ENCODE assay signal across 24 cellular contexts in the genomic region with DNA sequence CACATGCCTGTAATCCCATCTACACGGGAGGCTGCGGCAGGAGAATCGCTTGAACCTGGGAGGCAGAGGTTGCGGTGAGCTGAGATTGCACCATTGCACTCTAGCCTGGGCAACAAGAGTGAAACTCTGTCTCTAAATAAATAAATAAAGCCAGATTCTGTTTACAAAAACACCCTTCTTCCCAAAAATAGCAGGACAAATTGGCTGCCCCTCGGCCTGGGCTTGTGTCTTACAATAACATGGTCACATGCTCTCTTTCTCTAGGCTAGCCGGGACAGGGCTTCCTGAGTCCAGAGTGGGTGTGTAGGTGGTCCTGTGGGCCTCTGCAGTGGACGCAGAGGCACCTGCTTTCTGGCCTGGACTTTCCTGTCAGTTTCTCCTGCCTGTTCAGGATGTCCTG. TPM values are rescaled to one million over a fixed set of nuclear protein-coding genes. Genes with fewer than 3 reads are reported as not detected.
"Had no signal": no experiment of that assay in that cellular context is flagged by ENCODE, and none has a peak within 500 bp of the region (broad histone marks: within the 10 kb centered on the region; RNA-seq: fewer than 3 reads in every experiment).

No MANE protein-coding gene starts in this region.

- H3K27me3 ChIP-seq: cardiac muscle cell, foreskin keratinocyte, left lung, ovary, spleen had no signal

- H3K36me3 ChIP-seq: ovary had no signal

- H3K9me3 Mint-ChIP-seq: activated naive CD8-positive, alpha-beta T cell treated with anti-CD3 and anti-CD28 coated beads for 36 hours; activated T-helper 1 cell treated with anti-CD3 and anti-CD28 coated beads, Interleukin-12 subunit alpha, Interleukin-12 subunit beta, Interleukin-2, Interleukin-4 antibody, amounts not matched to agents 30 ng/mL and 10 ng/mL and 1 ng/mL, durations not matched to agents 14 hours and 24 hours and 36 hours; dendritic cell treated with granulocyte-macrophage colony-stimulating factor and Interleukin-4, amounts not matched to agents 40 ng/mL and 50 ng/mL, for 4 days; natural killer cell treated with Interleukin-12 subunit alpha and Interleukin-12 subunit beta and Interleukin-15 and Interleukin-18, amount 100 ng/mL, for 72 hours; type B pancreatic cell had no signal

- H3K4me3 Mint-ChIP-seq: activated naive CD8-positive, alpha-beta T cell treated with anti-CD3 and anti-CD28 coated beads for 36 hours; activated T-helper 1 cell treated with anti-CD3 and anti-CD28 coated beads, Interleukin-12 subunit alpha, Interleukin-12 subunit beta, Interleukin-2, Interleukin-4 antibody, amounts not matched to agents 30 ng/mL and 10 ng/mL and 1 ng/mL, durations not matched to agents 14 hours and 24 hours and 36 hours; dendritic cell treated with granulocyte-macrophage colony-stimulating factor and Interleukin-4, amounts not matched to agents 40 ng/mL and 50 ng/mL, for 4 days; natural killer cell treated with Interleukin-12 subunit alpha and Interleukin-12 subunit beta and Interleukin-15 and Interleukin-18, amount 100 ng/mL, for 72 hours had no signal

- H3K4me2 ChIP-seq: SK-N-SH had no signal

- H3K27ac Mint-ChIP-seq: activated naive CD8-positive, alpha-beta T cell treated with anti-CD3 and anti-CD28 coated beads for 36 hours; activated T-helper 1 cell treated with anti-CD3 and anti-CD28 coated beads, Interleukin-12 subunit alpha, Interleukin-12 subunit beta, Interleukin-2, Interleukin-4 antibody, amounts not matched to agents 30 ng/mL and 10 ng/mL and 1 ng/mL, durations not matched to agents 14 hours and 24 hours and 36 hours; dendritic cell treated with granulocyte-macrophage colony-stimulating factor and Interleukin-4, amounts not matched to agents 40 ng/mL and 50 ng/mL, for 4 days had no signal

- H3K4me3 ChIP-seq: cardiac muscle cell, left lung, ovary, prostate gland, spleen, thoracic aorta had no signal

- H3K9ac ChIP-seq: SK-N-SH had no signal

- H3K27ac ChIP-seq: cardiac muscle cell, foreskin keratinocyte, left lung, ovary, prostate gland, spleen, VCaP had no signal

- H3K27me3 Mint-ChIP-seq: activated naive CD8-positive, alpha-beta T cell treated with anti-CD3 and anti-CD28 coated beads for 36 hours; dendritic cell treated with granulocyte-macrophage colony-stimulating factor and Interleukin-4, amounts not matched to agents 40 ng/mL and 50 ng/mL, for 4 days; natural killer cell treated with Interleukin-12 subunit alpha and Interleukin-12 subunit beta and Interleukin-15 and Interleukin-18, amount 100 ng/mL, for 72 hours; type B pancreatic cell had no signal

- H3K9me3 ChIP-seq: left lung, ovary, prostate gland, SK-N-SH, spleen, thoracic aorta had no signal

- DNase-seq: activated CD4-positive, alpha-beta T cell treated with anti-CD3 and anti-CD28 coated beads, Interleukin-2, amount 50 U/mL, for 1 hour; activated CD8-positive, alpha-beta memory T cell treated with anti-CD3 and anti-CD28 coated beads, Interleukin-2, amount 50 U/mL, for 48 hours; activated gamma-delta T cell; activated naive CD8-positive, alpha-beta T cell treated with anti-CD3 and anti-CD28 coated beads for 36 hours; effector CD4-positive, alpha-beta T cell; foreskin keratinocyte; ovary; SK-N-SH; spleen; stimulated activated CD4-positive, alpha-beta T cell treated with anti-CD3 and anti-CD28 coated beads, Interleukin-4, amount 100 ng/mL, for 1 hour; stimulated activated naive CD4-positive, alpha-beta T cell; T-helper 2 cell had no signal

- ATAC-seq: activated CD4-positive, CD25-positive, alpha-beta regulatory T cell treated with anti-CD3 and anti-CD28 coated beads, Interleukin-2, amount 50 U/mL, for 24 hours; foreskin keratinocyte; natural killer cell treated with Interleukin-12 subunit alpha and Interleukin-12 subunit beta and Interleukin-15 and Interleukin-18, amount 100 ng/mL, for 72 hours had no signal

RNA-seq across cellular contexts. Expression of gene NRN1L, which starts 15.0 kb away (rescaled TPM):
- total RNA-seq: activated naive CD8-positive, alpha-beta T cell treated with anti-CD3 and anti-CD28 coated beads for 36 hours; cerebellum; foreskin keratinocyte; lung microvascular endothelial cell; thoracic aorta had no signal
